Comparison of ENCODE assay signal across 15 cellular contexts in the genomic region with DNA sequence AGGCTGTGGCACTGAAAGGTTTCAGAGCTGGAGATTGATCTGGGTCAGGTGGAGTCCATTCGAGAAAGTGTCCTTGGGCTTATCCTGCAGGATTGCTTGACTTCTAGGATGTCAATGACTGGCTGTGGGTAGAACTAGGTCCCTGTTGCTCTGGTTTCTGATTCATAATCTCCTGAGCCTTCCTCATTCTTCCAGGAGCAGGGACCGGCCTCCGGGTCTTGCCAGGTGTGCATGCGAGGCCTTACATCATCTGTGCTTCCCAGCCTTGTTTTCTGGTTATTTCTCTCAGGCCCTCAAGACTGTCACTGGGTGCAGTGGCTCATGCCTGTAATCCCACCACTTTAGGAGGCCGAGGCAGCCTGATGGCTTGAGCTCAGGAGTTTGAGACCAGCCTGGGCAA.
"Had no signal": no experiment of that assay in that cellular context is flagged by ENCODE, and none has a peak within 500 bp of the region (broad histone marks: within the 10 kb centered on the region; RNA-seq: fewer than 3 reads in every experiment).

No MANE protein-coding gene starts in this region.

- H3K79me2 ChIP-seq: hepatocyte had no signal

- H3K36me3 ChIP-seq: SJSA1, thyroid gland, uterus had no signal

- H2AFZ ChIP-seq: hepatocyte had no signal

- ATAC-seq: esophagus mucosa, left lobe of liver had no signal

- H3K27me3 ChIP-seq: hepatocyte, neutrophil, SJSA1, thyroid gland, uterus had no signal

- H3K4me3 ChIP-seq: hepatocyte, SJSA1, thyroid gland, uterus had no signal

- H3K27ac ChIP-seq: hepatocyte, SJSA1, thyroid gland, uterus had no signal

- DNase-seq: activated CD4-positive, alpha-beta T cell treated with anti-CD3 and anti-CD28 coated beads, Interleukin-2, amount 50 U/mL, for 4 hours; activated CD4-positive, CD25-positive, alpha-beta regulatory T cell treated with anti-CD3 and anti-CD28 coated beads, Interleukin-2, amount 50 U/mL, for 72 hours; mammary epithelial cell; stimulated activated CD4-positive, alpha-beta T cell treated with anti-CD3 and anti-CD28 coated beads, Interleukin-1b, Interleukin-23, amount 100 ng/mL, for 48 hours; SW 1271; thyroid gland; uterus had no signal

- FAIRE-seq: astrocyte, endometrium, keratinocyte had no signal

- H3K4me1 ChIP-seq: SJSA1, uterus had no signal

- H3K4me2 ChIP-seq: hepatocyte had no signal

- H3K9me3 ChIP-seq: neutrophil, SJSA1, thyroid gland, uterus had no signal
